8 cellular contexts compared by ENCODE assay signal in genomic region chr7:1503390-1503789, GRCh38. TPM values are rescaled to one million over a fixed set of nuclear protein-coding genes. Genes with fewer than 3 reads are reported as not detected.
DNase-seq lines count a peak whose midpoint lies in the region; ATAC-seq, FAIRE-seq and TF ChIP-seq lines count a peak whose summit lies in the region.

No MANE protein-coding gene starts in this region.

- H3K27me3 ChIP-seq in GM12878 (replicated peaks in 1 of 2; ENCODE audit: control insufficient read depth in 2 of 2, insufficient read depth in 2 of 2, low read length in 1 of 2) (no peaks in the 10 kb centered on the region), lower lobe of right lung (ENCODE audit: low read depth) (no peaks in the 10 kb centered on the region), upper lobe of left lung (no peaks in the 10 kb centered on the region)

- H3K4me3 ChIP-seq in GM12878 = peak overlapping the region; percentile 82
- H3K4me3 ChIP-seq in lower lobe of right lung = peak overlapping the region; percentile 98
- peak overlapping the region; percentile 85 to 99 (median 92) for H3K4me3 ChIP-seq in upper lobe of left lung

- H3K4me2 ChIP-seq in GM12878 (ENCODE audit: control insufficient read depth, insufficient read depth) = peak overlapping the region; percentile 95

- TF ChIP-seq CTCF in GM12878 (IDR thresholded peaks at IDR 0.05 in 2 of 3, conservative IDR thresholded peaks at IDR 0.05 in 1 of 3; ENCODE audit: control insufficient read depth in 2 of 3, extremely low read depth in 1 of 3, insufficient read depth in 1 of 3, low read depth in 3 of 3, low read length in 3 of 3) = no peak
- no peak for TF ChIP-seq CTCF in lower lobe of right lung (IDR thresholded peaks at IDR 0.05)
- no peak for TF ChIP-seq CTCF in upper lobe of left lung (IDR thresholded peaks at IDR 0.05)

- CTCF ChIA-PET in GM12878 (lab: Yijun Ruan, JAX) = no interaction called here

- H3K9me3 ChIP-seq in GM12878 (replicated peaks; ENCODE audit: control insufficient read depth, insufficient read depth, low read length) = no peaks in the 10 kb centered on the region
- no peaks in the 10 kb centered on the region for H3K9me3 ChIP-seq in lower lobe of right lung
- no peaks in the 10 kb centered on the region for H3K9me3 ChIP-seq in upper lobe of left lung

- peaks cover 57% of the 10 kb centered on the region for H3K4me1 Mint-ChIP-seq in activated T-cell treated with anti-CD3 and anti-CD28 coated beads, Interleukin-2, amount 50 U/mL, for 72 hours (ENCODE audit: low read depth)

- intact Hi-C loops in GM12878 (cut with micrococcal nuclease; ENCODE audit: unreplicated experiment) (loop anchor here (5.0 kb wide), 1 partner anchor 64 kb away; no protein-coding TSS in a partner anchor), lower lobe of right lung (cut with DNase I) (no loop called here), head of caudate nucleus (cut with DNase I) (loop anchor here (10.0 kb wide), 1 partner anchor 61 kb away; no protein-coding TSS in a partner anchor)

- peak overlapping the region; percentile 61 for H3K27ac ChIP-seq in GM12878 (ENCODE audit: control insufficient read depth, insufficient read depth)
- no peak overlapping the region for H3K27ac ChIP-seq in lower lobe of right lung
- peak overlapping the region in 2 of 4 donors; percentile 69 to 74 for H3K27ac ChIP-seq in upper lobe of left lung

- H3K79me2 ChIP-seq in GM12878 (ENCODE audit: control insufficient read depth, insufficient read depth, low read length) = peaks cover 18% of the 10 kb centered on the region

- H3K36me3 Mint-ChIP-seq in activated T-cell treated with anti-CD3 and anti-CD28 coated beads, Interleukin-2, amount 50 U/mL, for 72 hours (ENCODE audit: insufficient read depth in 2 of 2) = peaks cover 4 to 11% of the 10 kb centered on the region in 2 donors

- POLR2A ChIA-PET in GM12878 (lab: Charles Lee) = no interaction called here

- RAD21 ChIA-PET in GM12878 (lab: Charles Lee; ENCODE audit: unreplicated experiment) = no interaction called here

- ATAC-seq in activated T-cell treated with anti-CD3 and anti-CD28 coated beads, Interleukin-2, amount 50 U/mL, for 72 hours (replicated peaks in 1 of 2) = no peak
- ATAC-seq in GM12878 = no peak
- no peak for ATAC-seq in lower lobe of right lung
- ATAC-seq in upper lobe of left lung (ENCODE audit: low FRiP score in 2 of 2) = no peak

- no peaks in the 10 kb centered on the region for H3K27me3 Mint-ChIP-seq in activated T-cell treated with anti-CD3 and anti-CD28 coated beads, Interleukin-2, amount 50 U/mL, for 72 hours (ENCODE audit: low read depth)

- no peaks in the 10 kb centered on the region for H3K9me3 Mint-ChIP-seq in activated T-cell treated with anti-CD3 and anti-CD28 coated beads, Interleukin-2, amount 50 U/mL, for 72 hours

- FAIRE-seq in GM12878 (lab: Jason Lieb, UNC) = no peak

- peak overlapping the region; percentile 88 for H3K27ac Mint-ChIP-seq in activated T-cell treated with anti-CD3 and anti-CD28 coated beads, Interleukin-2, amount 50 U/mL, for 72 hours

- H3K9ac ChIP-seq in GM12878 (ENCODE audit: control insufficient read depth, insufficient read depth, low read length) = peak overlapping the region; percentile 75

- H3K4me3 Mint-ChIP-seq in activated T-cell treated with anti-CD3 and anti-CD28 coated beads, Interleukin-2, amount 50 U/mL, for 72 hours = peak overlapping the region; percentile 91 to 93

- no peak for DNase-seq in activated T-cell treated with anti-CD3 and anti-CD28 coated beads, Interleukin-2, amount 50 U/mL, for 72 hours
- no peak for DNase-seq in activated T-cell treated with anti-CD3 and anti-CD28 coated beads, Interleukin-2, amount 50 U/mL, for 1 hour
- DNase-seq in GM12878 (ENCODE audit: low read depth, low spot score) (no peak), lower lobe of right lung (no peak), upper lobe of left lung (peak in 1 of 2 donors; percentile 34), iPS-NIHi7 (ENCODE audit: extremely low spot score) (no peak), DMS79 (lab: John Stamatoyannopoulos, UW) (no peak), head of caudate nucleus (no peak)

- TF ChIP-seq EP300 in GM12878 (IDR thresholded peaks at IDR 0.05; ENCODE audit: borderline replicate concordance in 1 of 2, control insufficient read depth in 1 of 2, low read depth in 2 of 2, low read length in 2 of 2) (no peak), upper lobe of left lung (IDR thresholded peaks at IDR 0.05) (no peak)

- peaks cover 26% of the 10 kb centered on the region for H3K4me1 ChIP-seq in GM12878 (ENCODE audit: control insufficient read depth, insufficient read depth, low read length)
- peaks cover 25% of the 10 kb centered on the region for H3K4me1 ChIP-seq in lower lobe of right lung
- H3K4me1 ChIP-seq in upper lobe of left lung = peaks cover 14 to 32% (median 24%) of the 10 kb centered on the region in 4 donors

- no peak overlapping the region for H2AFZ ChIP-seq in GM12878 (ENCODE audit: control insufficient read depth, low read depth, low read length)

- no TSS peak for BruUV-seq in GM12878 (replicated peaks; lab: Mats Ljungman, UMichigan)

- 13% methylated on average over 21 of the region's 24 CpGs for WGBS in GM12878 (ENCODE audit: insufficient coverage, insufficient replicate concordance, low lambda C conversion rate, missing lambda C conversion rate)
- WGBS in upper lobe of left lung, 2 donors = 25 to 43% methylated on average over 24 of the region's 24 CpGs

- SMC1A ChIA-PET in GM12878 (lab: Charles Lee; ENCODE audit: uncharacterized antibody, unreplicated experiment) = no interaction called here

- peaks cover 0 to 4% of the 10 kb centered on the region in 2 experiments; a peak in 2 of 4 replicates for H3K36me3 ChIP-seq in GM12878 (ENCODE audit: control insufficient read depth in 2 of 2, insufficient read depth in 2 of 2, low read length in 1 of 2)
- peaks cover 43% of the 10 kb centered on the region for H3K36me3 ChIP-seq in lower lobe of right lung
- H3K36me3 ChIP-seq in upper lobe of left lung = peaks cover 12 to 44% (median 38%) of the 10 kb centered on the region in 4 donors

- no peak for TF ChIP-seq RAD21 in GM12878 (IDR thresholded peaks at IDR 0.05; ENCODE audit: insufficient read depth, low read depth, low read length)

- H4K20me1 ChIP-seq in GM12878 (ENCODE audit: control insufficient read depth, insufficient read depth) = no peaks in the 10 kb centered on the region; the same call in 1 of the 2 replicates

- in situ Hi-C loops in GM12878 (cut with MboI) = no loop called here

- TF ChIP-seq POLR2A in GM12878 (IDR thresholded peaks at IDR 0.05; ENCODE audit: low read depth, low read length) = no peak
- TF ChIP-seq POLR2A in upper lobe of left lung (IDR thresholded peaks at IDR 0.05) = no peak

RNA-seq across cellular contexts. Expression of gene INTS1, which starts 0.8 kb away (rescaled TPM):
- total RNA-seq in activated T-cell treated with anti-CD3 and anti-CD28 coated beads, Interleukin-2, amount 50 U/mL, for 72 hours = 10 to 100 TPM; 57.0 to 63.9 TPM
- 84.3 and 100.0 TPM in 2 replicates for total RNA-seq in GM12878 (2013; cell fraction: nucleolus; rRNA removed)
- total RNA-seq in GM12878 (2014; rRNA removed) = 14.6 and 19.5 TPM in 2 replicates
- total RNA-seq in GM12878 (2014; rRNA removed; fragmentation: Illumina TruSeq; extraction: Trizol) = 6.9 and 10.0 TPM in 2 replicates
- total RNA-seq in GM12878 (2021) = 76.5 and 89.0 TPM in 2 replicates
- polyA plus RNA-seq in GM12878 (2011; ENCODE audit: low read depth) = 15.0 TPM
- 4.0 and 7.5 TPM in 2 replicates for polyA plus RNA-seq in GM12878 (2011; rRNA removed)
- polyA plus RNA-seq in GM12878 (2011; cell fraction: cytosol; rRNA removed) = 13.2 and 20.1 TPM in 2 replicates
- 171 and 228 TPM in 2 replicates for polyA plus RNA-seq in GM12878 (2011; cell fraction: nucleus; rRNA removed)
- polyA plus RNA-seq in GM12878 (2012) = 37.9 and 40.3 TPM in 2 replicates
- 0.98 and 10.6 TPM in 2 replicates for polyA plus RNA-seq in GM12878 (2014; fragmentation: Illumina TruSeq; extraction: Trizol)
- 1 to 10 TPM in 1 of 2 experiments, under 1 TPM in 1; 0.52 to 1.5 TPM for polyA plus RNA-seq in GM12878 (2014; fragmentation: Nextera tagmentation; extraction: Ambion mirVana)
- polyA plus RNA-seq in GM12878 (2014; rRNA removed) = 35.1 and 40.6 TPM in 2 replicates
- polyA plus RNA-seq in GM12878 (2016; fragmentation: Nextera tagmentation; extraction: Ambion mirVana) = 10 to 100 TPM; 37.0 to 38.3 TPM
- 10.7 and 23.6 TPM in 2 replicates for polyA minus RNA-seq in GM12878 (2011; rRNA and poly(A)+ RNA removed)
- polyA minus RNA-seq in GM12878 (2011; cell fraction: cytosol; rRNA and poly(A)+ RNA removed) = 17.7 and 24.6 TPM in 2 replicates
- polyA minus RNA-seq in GM12878 (2011; cell fraction: nucleus; rRNA and poly(A)+ RNA removed) = 30.1 and 54.0 TPM in 2 replicates
- total RNA-seq in lower lobe of right lung = 50.8 TPM
- 100 to 1,000 TPM in 2 of 6 donors, 10 to 100 TPM in 4; 38.6 to 215 (median 72.3) TPM for total RNA-seq in upper lobe of left lung

RNA-seq across cellular contexts. Expression of gene MAFK, which starts 27.1 kb away (rescaled TPM):
- 10 to 100 TPM; 27.0 to 30.7 TPM for total RNA-seq in activated T-cell treated with anti-CD3 and anti-CD28 coated beads, Interleukin-2, amount 50 U/mL, for 72 hours
- total RNA-seq in GM12878 (2013; cell fraction: nucleolus; rRNA removed) = 15.1 and 16.9 TPM in 2 replicates
- total RNA-seq in GM12878 (2014; rRNA removed) (11.0 and 13.8 TPM in 2 replicates), GM12878 (2014; rRNA removed; fragmentation: Illumina TruSeq; extraction: Trizol) (3.3 and 4.0 TPM in 2 replicates), GM12878 (2021) (24.3 and 24.5 TPM in 2 replicates), lower lobe of right lung (49.7 TPM), upper lobe of left lung (100 to 1,000 TPM in 1 of 6 donors, 10 to 100 TPM in 5; 48.0 to 117 (median 77.9) TPM)
- 3.0 TPM for polyA plus RNA-seq in GM12878 (2011; ENCODE audit: low read depth)
- polyA plus RNA-seq in GM12878 (2011; rRNA removed) (2.2 and 3.5 TPM in 2 replicates), GM12878 (2014; fragmentation: Illumina TruSeq; extraction: Trizol) (0.82 and 3.0 TPM in 2 replicates), GM12878 (2014; fragmentation: Nextera tagmentation; extraction: Ambion mirVana) (under 1 TPM; 0.10 to 0.26 TPM), GM12878 (2014; rRNA removed) (11.9 and 17.0 TPM in 2 replicates), GM12878 (2016; fragmentation: Nextera tagmentation; extraction: Ambion mirVana) (1 to 10 TPM; 1.3 to 1.4 TPM)
- polyA plus RNA-seq in GM12878 (2011; cell fraction: cytosol; rRNA removed) = 4.0 and 5.5 TPM in 2 replicates
- polyA plus RNA-seq in GM12878 (2011; cell fraction: nucleus; rRNA removed) = 27.4 and 48.1 TPM in 2 replicates
- 10.2 and 16.3 TPM in 2 replicates for polyA plus RNA-seq in GM12878 (2012)
- polyA minus RNA-seq in GM12878 (2011; rRNA and poly(A)+ RNA removed) = 1.8 and 5.4 TPM in 2 replicates
- polyA minus RNA-seq in GM12878 (2011; cell fraction: cytosol; rRNA and poly(A)+ RNA removed) = 4.8 and 6.5 TPM in 2 replicates
- polyA minus RNA-seq in GM12878 (2011; cell fraction: nucleus; rRNA and poly(A)+ RNA removed) = 3.6 and 8.4 TPM in 2 replicates

RNA-seq across cellular contexts. Expression of gene MICALL2, which starts 44.1 kb away (rescaled TPM):
- 1 to 10 TPM; 3.5 to 3.7 TPM for total RNA-seq in activated T-cell treated with anti-CD3 and anti-CD28 coated beads, Interleukin-2, amount 50 U/mL, for 72 hours
- total RNA-seq in GM12878 (2013; cell fraction: nucleolus; rRNA removed) = 5.2 and 7.5 TPM in 2 replicates
- total RNA-seq in GM12878 (2014; rRNA removed) (0.11 and 1.1 TPM in 2 replicates), GM12878 (2014; rRNA removed; fragmentation: Illumina TruSeq; extraction: Trizol) (0.04 and 0.09 TPM in 2 replicates), GM12878 (2021) (0.72 and 1.7 TPM in 2 replicates), lower lobe of right lung (28.9 TPM), upper lobe of left lung (10 to 100 TPM; 17.8 to 67.1 (median 42.4) TPM)
- 0.16 TPM for polyA plus RNA-seq in GM12878 (2011; ENCODE audit: low read depth)
- polyA plus RNA-seq in GM12878 (2011; rRNA removed) (0.29 and 0.37 TPM in 2 replicates), GM12878 (2014; fragmentation: Illumina TruSeq; extraction: Trizol) (not detected in 2 replicates), GM12878 (2014; fragmentation: Nextera tagmentation; extraction: Ambion mirVana) (not detected), GM12878 (2014; rRNA removed) (0.83 and 1.3 TPM in 2 replicates), GM12878 (2016; fragmentation: Nextera tagmentation; extraction: Ambion mirVana) (1 to 10 TPM in 1 of 2 experiments, under 1 TPM in 1; 0.39 to 1.1 TPM)
- polyA plus RNA-seq in GM12878 (2011; cell fraction: cytosol; rRNA removed) = 0.52 and 0.55 TPM in 2 replicates
- polyA plus RNA-seq in GM12878 (2011; cell fraction: nucleus; rRNA removed) = 12.5 and 13.1 TPM in 2 replicates
- polyA plus RNA-seq in GM12878 (2012) = 0.73 and 1.2 TPM in 2 replicates
- polyA minus RNA-seq in GM12878 (2011; rRNA and poly(A)+ RNA removed) = 0.37 and 1.6 TPM in 2 replicates
- 0.31 and 1.5 TPM in 2 replicates for polyA minus RNA-seq in GM12878 (2011; cell fraction: cytosol; rRNA and poly(A)+ RNA removed)
- 1.8 and 3.5 TPM in 2 replicates for polyA minus RNA-seq in GM12878 (2011; cell fraction: nucleus; rRNA and poly(A)+ RNA removed)

RNA-seq across cellular contexts. Expression of gene TMEM184A, which starts 52.6 kb away (rescaled TPM):
- total RNA-seq in activated T-cell treated with anti-CD3 and anti-CD28 coated beads, Interleukin-2, amount 50 U/mL, for 72 hours = under 1 TPM in 1 of 2 donors, not detected in 1; 0.10 TPM
- total RNA-seq in GM12878 (2013; cell fraction: nucleolus; rRNA removed) = not detected in 2 replicates
- total RNA-seq in GM12878 (2014; rRNA removed) (not detected in 2 replicates), GM12878 (2014; rRNA removed; fragmentation: Illumina TruSeq; extraction: Trizol) (not detected in 2 replicates), GM12878 (2021) (0.15 TPM in 1 of 2 replicates, not detected in the other), lower lobe of right lung (4.3 TPM), upper lobe of left lung (10 to 100 TPM in 3 of 6 donors, 1 to 10 TPM in 3; 5.0 to 11.7 (median 10.4) TPM)
- not detected for polyA plus RNA-seq in GM12878 (2011; ENCODE audit: low read depth)
- polyA plus RNA-seq in GM12878 (2011; rRNA removed) (not detected in 2 replicates), GM12878 (2014; fragmentation: Illumina TruSeq; extraction: Trizol) (not detected in 2 replicates), GM12878 (2014; fragmentation: Nextera tagmentation; extraction: Ambion mirVana) (under 1 TPM in 1 of 2 experiments, not detected in 1; 0.04 TPM), GM12878 (2014; rRNA removed) (not detected in 2 replicates), GM12878 (2016; fragmentation: Nextera tagmentation; extraction: Ambion mirVana) (not detected)
- polyA plus RNA-seq in GM12878 (2011; cell fraction: cytosol; rRNA removed) = not detected in 2 replicates
- not detected in 2 replicates for polyA plus RNA-seq in GM12878 (2011; cell fraction: nucleus; rRNA removed)
- 0.07 and 0.09 TPM in 2 replicates for polyA plus RNA-seq in GM12878 (2012)
- polyA minus RNA-seq in GM12878 (2011; rRNA and poly(A)+ RNA removed) = not detected in 2 replicates
- polyA minus RNA-seq in GM12878 (2011; cell fraction: cytosol; rRNA and poly(A)+ RNA removed) = 0.53 and 1.9 TPM in 2 replicates
- 0.12 TPM in 1 of 2 replicates, not detected in the other for polyA minus RNA-seq in GM12878 (2011; cell fraction: nucleus; rRNA and poly(A)+ RNA removed)
